8 cellular contexts compared by ENCODE assay signal in the genomic region with DNA sequence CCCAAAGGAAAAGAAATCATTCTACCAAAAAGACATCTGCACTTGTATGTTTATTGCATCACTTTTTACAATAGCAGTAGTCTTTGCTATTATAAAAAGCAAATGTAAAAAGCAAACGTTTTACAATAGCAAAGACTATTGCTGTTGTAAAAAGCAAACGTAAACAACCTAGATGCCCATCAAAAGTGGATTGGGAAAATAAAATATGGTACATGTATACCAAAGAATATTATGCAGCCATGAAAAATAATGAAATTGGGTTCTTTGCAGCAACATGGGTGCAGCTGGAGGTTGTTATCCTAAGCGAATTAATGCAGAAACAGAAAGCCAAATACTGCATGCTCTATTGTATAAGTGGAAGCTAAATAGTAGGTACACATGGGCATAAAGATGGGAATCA.
"Had no signal": no experiment of that assay in that cellular context is flagged by ENCODE, and none has a peak within 500 bp of the region (broad histone marks: within the 10 kb centered on the region; RNA-seq: fewer than 3 reads in every experiment).

No MANE protein-coding gene starts in this region.

- FAIRE-seq: G401.6, GM12878, GM12891, GM12892, GM18507, GM19239 had no signal

- H3K4me3 ChIP-seq: GM12878 had no signal

- DNase-seq: GDM1, GF-D8 had no signal

- ATAC-seq: GM12878 had no signal
